8 cellular contexts compared by ENCODE assay signal in genomic region chr12:8698132-8698829, GRCh38. TPM values are rescaled to one million over a fixed set of nuclear protein-coding genes. Genes with fewer than 3 reads are reported as not detected.
DNase-seq lines count a peak whose midpoint lies in the region; ATAC-seq, FAIRE-seq and TF ChIP-seq lines count a peak whose summit lies in the region.

No MANE protein-coding gene starts in this region.

- H3K4me3 ChIP-seq in A549 = peak overlapping the region; percentile 92
- peak overlapping the region; percentile 76 for H3K4me3 ChIP-seq in GM12878
- peak overlapping the region; percentile 81 to 97 (median 86) for H3K4me3 ChIP-seq in spleen

- no peaks in the 10 kb centered on the region for H3K36me3 Mint-ChIP-seq in T-helper 2 cell treated with Interferon-gamma antibody and Interleukin-4, amounts not matched to agents 5 μg/mL and 100 μg/mL, for 36 hours (ENCODE audit: low read depth)

- H3K27me3 ChIP-seq in GM12878 (replicated peaks in 1 of 2; ENCODE audit: control insufficient read depth in 2 of 2, insufficient read depth in 2 of 2, low read length in 1 of 2) = peaks cover 1 to 12% of the 10 kb centered on the region in 2 experiments; a peak in 2 of 4 replicates
- H3K27me3 ChIP-seq in spleen (replicated peaks in 1 of 7) = peaks cover 0 to 4% (median 0%) of the 10 kb centered on the region in 7 donors

- H3K36me3 ChIP-seq in GM12878 (ENCODE audit: control insufficient read depth in 2 of 2, insufficient read depth in 2 of 2, low read length in 1 of 2) (no peaks in the 10 kb centered on the region), spleen (no peaks in the 10 kb centered on the region)

- TF ChIP-seq CTCF in A549 (IDR thresholded peaks at IDR 0.05) (no peak), GM12878 (IDR thresholded peaks at IDR 0.05 in 2 of 3, conservative IDR thresholded peaks at IDR 0.05 in 1 of 3; ENCODE audit: control insufficient read depth in 2 of 3, extremely low read depth in 1 of 3, insufficient read depth in 1 of 3, low read depth in 3 of 3, low read length in 3 of 3) (no peak), spleen (IDR thresholded peaks at IDR 0.05 in 8 of 11, conservative IDR thresholded peaks at IDR 0.05 in 3 of 11) (no peak)

- SMC1A ChIA-PET in GM12878 (lab: Charles Lee; ENCODE audit: uncharacterized antibody, unreplicated experiment) = no interaction called here

- peak overlapping the region; percentile 89 to 96 for H3K27ac ChIP-seq in A549
- H3K27ac ChIP-seq in GM12878 (ENCODE audit: control insufficient read depth, insufficient read depth) = no peak overlapping the region
- H3K27ac ChIP-seq in spleen = peak overlapping the region; percentile 80 to 96 (median 90)

- H4K20me1 ChIP-seq in GM12878 (ENCODE audit: control insufficient read depth, insufficient read depth) = no peaks in the 10 kb centered on the region

- no peak for FAIRE-seq in A549 (lab: Jason Lieb, UNC)
- FAIRE-seq in GM12878 (lab: Jason Lieb, UNC) = no peak

- RAD21 ChIA-PET in GM12878 (lab: Charles Lee; ENCODE audit: unreplicated experiment) = no interaction called here

- CTCF ChIA-PET in A549 (lab: Yijun Ruan, JAX) (interaction anchor here (0.9 to 1.4 kb wide), 2 partner anchors 17 to 20 kb away, joined by 3 to 5 read pairs; no protein-coding TSS in a partner anchor), GM12878 (lab: Yijun Ruan, JAX) (no interaction called here)

- TF ChIP-seq POLR2A in A549 (IDR thresholded peaks at IDR 0.05; ENCODE audit: low read length) (peak; percentile 27; the same call in 1 of the 2 replicates), GM12878 (IDR thresholded peaks at IDR 0.05; ENCODE audit: low read depth, low read length) (no peak), spleen (IDR thresholded peaks at IDR 0.05) (no peak)

- H3K27ac Mint-ChIP-seq in T-helper 2 cell treated with Interferon-gamma antibody and Interleukin-4, amounts not matched to agents 5 μg/mL and 100 μg/mL, for 36 hours = peak overlapping the region; percentile 69

- peaks cover 61% of the 10 kb centered on the region for H3K27me3 Mint-ChIP-seq in T-helper 2 cell treated with Interferon-gamma antibody and Interleukin-4, amounts not matched to agents 5 μg/mL and 100 μg/mL, for 36 hours (ENCODE audit: low read depth)

- POLR2A ChIA-PET in A549 (lab: Yijun Ruan, JAX) (interaction anchor here (1.2 to 1.9 kb wide), 2 partner anchors 11 to 251 kb away, joined by 4 to 23 read pairs; partner anchors contain the start of gene M6PR), GM12878 (lab: Charles Lee) (no interaction called here)

- H2AFZ ChIP-seq in GM12878 (ENCODE audit: control insufficient read depth, low read depth, low read length) = peak overlapping the region; percentile 77

- intact Hi-C loops in GM12878 (cut with micrococcal nuclease; ENCODE audit: unreplicated experiment) (no loop called here), spleen (cut with DNase I; ENCODE audit: low total_unique reads) (no loop called here)

- ATAC-seq in A549 (peak; percentile 78 to 79), GM19023 (IDR thresholded peaks at IDR 0.05; ENCODE audit: unreplicated experiment) (peak; percentile 33), HG03439 (IDR thresholded peaks at IDR 0.05; ENCODE audit: unreplicated experiment) (peak; percentile 39), GM12878 (peak; percentile 51)

- in situ Hi-C loops in GM12878 (cut with MboI) = no loop called here

- BruUV-seq in GM12878 (replicated peaks; lab: Mats Ljungman, UMichigan) = TSS peak; percentile 55

- H3K4me1 ChIP-seq in A549 (peaks cover 10% of the 10 kb centered on the region; the same call in 2 of the 3 replicates), GM12878 (ENCODE audit: control insufficient read depth, insufficient read depth, low read length) (no peaks in the 10 kb centered on the region), spleen (peaks cover 6 to 50% (median 29%) of the 10 kb centered on the region in 6 donors)

- no peaks in the 10 kb centered on the region for H3K9me3 ChIP-seq in A549
- H3K9me3 ChIP-seq in GM12878 (replicated peaks; ENCODE audit: control insufficient read depth, insufficient read depth, low read length) = no peaks in the 10 kb centered on the region
- no peaks in the 10 kb centered on the region for H3K9me3 ChIP-seq in spleen

- no peaks in the 10 kb centered on the region for H3K79me2 ChIP-seq in GM12878 (ENCODE audit: control insufficient read depth, insufficient read depth, low read length)

- H3K4me2 ChIP-seq in A549 = peak overlapping the region; percentile 96
- peak overlapping the region; percentile 99 for H3K4me2 ChIP-seq in GM12878 (ENCODE audit: control insufficient read depth, insufficient read depth)

- peak overlapping the region; percentile 34; the same call in 1 of the 2 replicates for H3K9ac ChIP-seq in GM12878 (ENCODE audit: control insufficient read depth, insufficient read depth, low read length)

- H3K4me1 Mint-ChIP-seq in T-helper 2 cell treated with Interferon-gamma antibody and Interleukin-4, amounts not matched to agents 5 μg/mL and 100 μg/mL, for 36 hours (ENCODE audit: low read depth) = peaks cover 8% of the 10 kb centered on the region

- under 1% methylated on average over 19 of the region's 85 CpGs for WGBS in A549 (ENCODE audit: missing lambda C conversion rate)
- WGBS in GM12878 (ENCODE audit: insufficient coverage, insufficient replicate concordance, low lambda C conversion rate, missing lambda C conversion rate) = under 1% methylated on average over 38 of the region's 85 CpGs
- WGBS in spleen, 5 donors = 0 to 1% (median 1%) methylated on average over 25 to 78 of the region's 85 CpGs

- TF ChIP-seq EP300 in A549 (IDR thresholded peaks at IDR 0.05) (no peak), GM12878 (IDR thresholded peaks at IDR 0.05; ENCODE audit: borderline replicate concordance in 1 of 2, control insufficient read depth in 1 of 2, low read depth in 2 of 2, low read length in 2 of 2) (no peak)

- H3K9me3 Mint-ChIP-seq in T-helper 2 cell treated with Interferon-gamma antibody and Interleukin-4, amounts not matched to agents 5 μg/mL and 100 μg/mL, for 36 hours = no peaks in the 10 kb centered on the region

- DNase-seq in A549 (ENCODE audit: low read depth in 1 of 2, low spot score in 1 of 2) (peak; percentile 43 to 60), GM12878 (ENCODE audit: low read depth, low spot score) (no peak), iPS-NIHi11 (ENCODE audit: low spot score) (peak; percentile 79), spleen (peak; percentile 92), RKO (ENCODE audit: low spot score) (no peak)
- DNase-seq in T-helper 2 cell treated with Interferon-gamma antibody and Interleukin-4, amounts not matched to agents 5 μg/mL and 100 μg/mL, for 36 hours (ENCODE audit: low spot score) = no peak

- TF ChIP-seq RAD21 in A549 (conservative IDR thresholded peaks at IDR 0.05 in 1 of 2, IDR thresholded peaks at IDR 0.05 in 1 of 2) (no peak), GM12878 (IDR thresholded peaks at IDR 0.05; ENCODE audit: insufficient read depth, low read depth, low read length) (no peak)

- peak overlapping the region; percentile 85 for H3K4me3 Mint-ChIP-seq in T-helper 2 cell treated with Interferon-gamma antibody and Interleukin-4, amounts not matched to agents 5 μg/mL and 100 μg/mL, for 36 hours

RNA-seq across cellular contexts. Expression of gene RIMKLB, which starts 0.5 kb away (rescaled TPM):
- 28.2 and 43.8 TPM in 2 replicates for polyA plus RNA-seq in A549 (2011; rRNA removed)
- 15.0 and 15.4 TPM in 2 replicates for polyA plus RNA-seq in A549 (2012; cell fraction: cytosol; rRNA removed)
- polyA plus RNA-seq in A549 (2012; cell fraction: nucleus; rRNA removed) = 21.9 and 35.6 TPM in 2 replicates
- polyA plus RNA-seq in A549 (2017; fragmentation: RNase III; extraction: RNeasy Plus Mini Kit Qiagen cat#74134 plus additional on column Dnase treatment) = 20.8 to 24.8 TPM (median 21.0 TPM) in 3 replicates
- 22.8 and 24.8 TPM in 2 replicates for polyA minus RNA-seq in A549 (2011; rRNA and poly(A)+ RNA removed)
- 2.2 and 2.7 TPM in 2 replicates for total RNA-seq in GM12878 (2013; cell fraction: nucleolus; rRNA removed)
- total RNA-seq in GM12878 (2014; rRNA removed) = 0.28 and 2.3 TPM in 2 replicates
- 0.40 and 0.64 TPM in 2 replicates for total RNA-seq in GM12878 (2014; rRNA removed; fragmentation: Illumina TruSeq; extraction: Trizol)
- 0.49 and 0.77 TPM in 2 replicates for total RNA-seq in GM12878 (2021)
- 2.3 TPM for polyA plus RNA-seq in GM12878 (2011; ENCODE audit: low read depth)
- polyA plus RNA-seq in GM12878 (2011; rRNA removed) = 0.53 and 0.61 TPM in 2 replicates
- polyA plus RNA-seq in GM12878 (2011; cell fraction: cytosol; rRNA removed) = 0.12 and 0.18 TPM in 2 replicates
- polyA plus RNA-seq in GM12878 (2011; cell fraction: nucleus; rRNA removed) = 1.3 and 2.0 TPM in 2 replicates
- polyA plus RNA-seq in GM12878 (2012) = 4.5 and 5.4 TPM in 2 replicates
- polyA plus RNA-seq in GM12878 (2014; fragmentation: Illumina TruSeq; extraction: Trizol) = 0.59 and 0.70 TPM in 2 replicates
- polyA plus RNA-seq in GM12878 (2014; fragmentation: Nextera tagmentation; extraction: Ambion mirVana) = under 1 TPM; 0.15 to 0.21 TPM
- polyA plus RNA-seq in GM12878 (2014; rRNA removed) = 0.83 and 0.86 TPM in 2 replicates
- polyA plus RNA-seq in GM12878 (2016; fragmentation: Nextera tagmentation; extraction: Ambion mirVana) = under 1 TPM; 0.44 to 0.59 TPM
- polyA minus RNA-seq in GM12878 (2011; rRNA and poly(A)+ RNA removed) = 0.15 and 0.57 TPM in 2 replicates
- 1.3 and 4.4 TPM in 2 replicates for polyA minus RNA-seq in GM12878 (2011; cell fraction: cytosol; rRNA and poly(A)+ RNA removed)
- 0.67 and 0.85 TPM in 2 replicates for polyA minus RNA-seq in GM12878 (2011; cell fraction: nucleus; rRNA and poly(A)+ RNA removed)
- 10 to 100 TPM; 23.3 to 54.3 (median 37.0) TPM for total RNA-seq in spleen
- polyA plus RNA-seq in spleen = 10 to 100 TPM; 21.0 to 62.1 (median 55.6) TPM

RNA-seq across cellular contexts. Expression of gene MFAP5, which starts 35.7 kb away (rescaled TPM):
- polyA plus RNA-seq in A549 (2011; rRNA removed) (0.40 and 0.48 TPM in 2 replicates), A549 (2017; fragmentation: RNase III; extraction: RNeasy Plus Mini Kit Qiagen cat#74134 plus additional on column Dnase treatment) (0.15 to 0.41 TPM (median 0.40 TPM) in 3 replicates), GM12878 (2011; rRNA removed) (0.10 and 0.14 TPM in 2 replicates), GM12878 (2014; fragmentation: Illumina TruSeq; extraction: Trizol) (not detected in 2 replicates), GM12878 (2014; fragmentation: Nextera tagmentation; extraction: Ambion mirVana) (not detected), GM12878 (2014; rRNA removed) (not detected in 2 replicates), GM12878 (2016; fragmentation: Nextera tagmentation; extraction: Ambion mirVana) (under 1 TPM in 1 of 2 experiments, not detected in 1; 0.12 TPM), spleen (1 to 10 TPM; 1.6 to 8.5 (median 2.4) TPM)
- polyA plus RNA-seq in A549 (2012; cell fraction: cytosol; rRNA removed) = 0.13 and 0.16 TPM in 2 replicates
- 0.07 and 0.28 TPM in 2 replicates for polyA plus RNA-seq in A549 (2012; cell fraction: nucleus; rRNA removed)
- polyA minus RNA-seq in A549 (2011; rRNA and poly(A)+ RNA removed) = not detected in 2 replicates
- total RNA-seq in GM12878 (2013; cell fraction: nucleolus; rRNA removed) = not detected in 2 replicates
- total RNA-seq in GM12878 (2014; rRNA removed) (0.06 TPM in 1 of 2 replicates, not detected in the other), GM12878 (2014; rRNA removed; fragmentation: Illumina TruSeq; extraction: Trizol) (not detected in 2 replicates), GM12878 (2021) (not detected in 2 replicates), spleen (10 to 100 TPM in 1 of 7 donors, 1 to 10 TPM in 4, under 1 TPM in 2; 0.57 to 14.3 (median 4.2) TPM)
- not detected for polyA plus RNA-seq in GM12878 (2011; ENCODE audit: low read depth)
- polyA plus RNA-seq in GM12878 (2011; cell fraction: cytosol; rRNA removed) = 0.15 and 0.23 TPM in 2 replicates
- polyA plus RNA-seq in GM12878 (2011; cell fraction: nucleus; rRNA removed) = 0.06 and 0.26 TPM in 2 replicates
- not detected in 2 replicates for polyA plus RNA-seq in GM12878 (2012)
- polyA minus RNA-seq in GM12878 (2011; rRNA and poly(A)+ RNA removed) = 1.8 TPM in 1 of 2 replicates, not detected in the other
- 3.4 TPM in 1 of 2 replicates, not detected in the other for polyA minus RNA-seq in GM12878 (2011; cell fraction: cytosol; rRNA and poly(A)+ RNA removed)
- 0.24 and 0.77 TPM in 2 replicates for polyA minus RNA-seq in GM12878 (2011; cell fraction: nucleus; rRNA and poly(A)+ RNA removed)

Comparison
In these comparisons a context has a peak if more than half of its experiments do, and no peak if none do; other contexts are left out.
1. DNase-seq: peak in A549 (2 of 2), iPS-NIHi11 (single experiment) and spleen (single experiment); none in T-helper 2 cell treated with Interferon-gamma antibody and Interleukin-4, amounts not matched to agents 5 μg/mL and 100 μg/mL, for 36 hours (single experiment), GM12878 (single experiment) and RKO (single experiment).
2. Of the 24 proteins assayed by ChIP-seq in both GM12878 and A549: peak only in GM12878: none; only in A549: CHD2, MAX, POLR2A and USF2; in both: none; in neither: 20.
3. Peak in every context shown above with its lines, with median percentiles within 50 percentile points of each other: ATAC-seq and H3K4me3 ChIP-seq.